In genomic region chr22:33381531-33382406, GRCh38 we compare ENCODE assay signal across 23 cellular contexts.
DNase-seq lines count a peak whose midpoint lies in the region; ATAC-seq, FAIRE-seq and TF ChIP-seq lines count a peak whose summit lies in the region.
"Had no signal": no experiment of that assay in that cellular context is flagged by ENCODE, and none has a peak within 500 bp of the region (broad histone marks: within the 10 kb centered on the region; RNA-seq: fewer than 3 reads in every experiment).

No MANE protein-coding gene starts in this region.

- H2AK9ac ChIP-seq in IMR-90 (replicated peaks; ENCODE audit: low read depth, low read length, poor library complexity) = no peak overlapping the region

- in situ Hi-C loops in IMR-90 (cut with MboI; ENCODE audit: low sequenced_read_pairs) = no loop called here

- ATAC-seq in IMR-90 (ENCODE audit: low read depth) = no peak
- ATAC-seq in HG02973 (IDR thresholded peaks at IDR 0.05; ENCODE audit: unreplicated experiment) = no peak
- ATAC-seq in HG03025 (IDR thresholded peaks at IDR 0.05; ENCODE audit: low FRiP score, unreplicated experiment) = no peak
- ATAC-seq: gastroesophageal sphincter, left colon, natural killer cell, WTC11 had no signal

- POLR2A ChIA-PET in IMR-90 (lab: Charles Lee; ENCODE audit: unreplicated experiment) = no interaction called here

- TF ChIP-seq CTCF in IMR-90 (conservative IDR thresholded peaks at IDR 0.05; ENCODE audit: low read depth, low read length) = no peak

- no peak overlapping the region for H2BK15ac ChIP-seq in IMR-90 (ENCODE audit: low read depth, low read length)

- H2BK120ac ChIP-seq in IMR-90 (ENCODE audit: low read depth, low read length) = no peak overlapping the region

- no peak for DNase-seq in IMR-90
- peak; percentile 11 to 14 for DNase-seq in cerebellar nuclear complex (lab: John Stamatoyannopoulos, UW)
- peak; percentile 30 for DNase-seq in middle frontal gyrus (ENCODE audit: extremely low spot score, low spot score)
- DNase-seq in frontal cortex (ENCODE audit: low spot score in 2 of 2) = no peak
- DNase-seq in NCI-H2029 (lab: John Stamatoyannopoulos, UW) = no peak
- DNase-seq: activated CD4-positive, alpha-beta T cell treated with anti-CD3 and anti-CD28 coated beads, Interleukin-2, amount 50 U/mL, for 1 hour; activated naive CD4-positive, alpha-beta T cell treated with anti-CD3 and anti-CD28 coated beads for 36 hours; adrenal gland; dermis blood vessel endothelial cell; GOT3; left colon; natural killer cell; NCI-H1092 treated with DMSO at 0.1 percent for 48 hours; NCI-H187 treated with DMSO at 0.1 percent for 48 hours; NCI-H526 treated with DMSO at 0.1 percent for 48 hours; SIG-M5; substantia nigra had no signal

- H4K20me1 ChIP-seq in IMR-90 (ENCODE audit: insufficient read depth, low read length) = peaks cover 4% of the 10 kb centered on the region; the same call in 1 of the 2 replicates

- H3K23ac ChIP-seq in IMR-90 (ENCODE audit: low read depth, low read length) = no peak overlapping the region

- H3K4me3 ChIP-seq in IMR-90 (ENCODE audit: insufficient read depth, low read depth, low read length) = no peak overlapping the region
- H3K4me3 ChIP-seq: adrenal gland, gastroesophageal sphincter had no signal

- H4K91ac ChIP-seq in IMR-90 (ENCODE audit: insufficient read depth, low read depth, low read length) = no peak overlapping the region

- no peak overlapping the region for H2BK5ac ChIP-seq in IMR-90 (ENCODE audit: low read depth, low read length, poor library complexity, severe bottlenecking)

- H3K27ac ChIP-seq in IMR-90 (ENCODE audit: insufficient read depth, low read length) = no peak overlapping the region
- H3K27ac ChIP-seq: adrenal gland, gastroesophageal sphincter had no signal

- no TSS peak for BruUV-seq in IMR-90 (replicated peaks; lab: Mats Ljungman, UMichigan)

- no peak overlapping the region for H3K4ac ChIP-seq in IMR-90 (ENCODE audit: low read depth, low read length)

- H3K9me3 ChIP-seq in IMR-90 (ENCODE audit: control insufficient read depth, insufficient read depth, low read length) = no peaks in the 10 kb centered on the region
- H3K9me3 ChIP-seq: adrenal gland had no signal

- H4K8ac ChIP-seq in IMR-90 (ENCODE audit: low read depth in 2 of 2, low read length in 2 of 2) = no peak overlapping the region

- no peak overlapping the region for H2BK20ac ChIP-seq in IMR-90 (ENCODE audit: low read depth, low read length)

- no peak overlapping the region for H3K4me2 ChIP-seq in IMR-90 (ENCODE audit: low read depth, low read length)

- no CpG with 5 or more reads among the region's 10 CpGs for WGBS in IMR-90 (ENCODE audit: extremely low coverage in 2 of 2, insufficient read length in 1 of 2), 2 experiments

- H3K14ac ChIP-seq in IMR-90 (replicated peaks; ENCODE audit: low read depth, low read length) = no peak overlapping the region

- no peaks in the 10 kb centered on the region; the same call in 1 of the 2 replicates for H3K9me1 ChIP-seq in IMR-90 (ENCODE audit: insufficient read depth, low read length)

- no peak overlapping the region for H4K5ac ChIP-seq in IMR-90 (ENCODE audit: low read depth, low read length)

- no peak for TF ChIP-seq POLR2A in IMR-90 (IDR thresholded peaks at IDR 0.05; ENCODE audit: low read depth, low read length)

- peak overlapping the region; percentile 34 for H2AFZ ChIP-seq in IMR-90 (replicated peaks; ENCODE audit: low read length, poor library complexity)

- no peak overlapping the region for H3K18ac ChIP-seq in IMR-90 (ENCODE audit: low read depth, low read length)

- H3K36me3 ChIP-seq in IMR-90 (ENCODE audit: control insufficient read depth, insufficient read depth, low read length) = 0 out of 2 replicates have a peak, but pooled peaks cover 5% of the 10 kb centered on the region
- H3K36me3 ChIP-seq: adrenal gland had no signal

- no peaks in the 10 kb centered on the region for H3K4me1 ChIP-seq in IMR-90 (ENCODE audit: control insufficient read depth, insufficient read depth, low read length)
- H3K4me1 ChIP-seq: adrenal gland, gastroesophageal sphincter had no signal

- no peak overlapping the region for H3K56ac ChIP-seq in IMR-90 (ENCODE audit: extremely low read depth, insufficient read depth, low read length)

- no peaks in the 10 kb centered on the region for H3K79me1 ChIP-seq in IMR-90 (ENCODE audit: low read depth in 1 of 2, low read length in 2 of 2)

- intact Hi-C loops in IMR-90 (cut with micrococcal nuclease) = no loop called here

- H2AK5ac ChIP-seq in IMR-90 (ENCODE audit: low read depth, low read length) = no peak overlapping the region

- FAIRE-seq in frontal cortex (lab: Jason Lieb, UNC) = no peak
- FAIRE-seq: bronchial epithelial cell, endometrium had no signal

- CTCF ChIA-PET in IMR-90 (lab: Yijun Ruan, JAX) = no interaction called here

- no peak overlapping the region for H3K9ac ChIP-seq in IMR-90 (ENCODE audit: low read depth, low read length)

- TF ChIP-seq RAD21 in IMR-90 (IDR thresholded peaks at IDR 0.05; ENCODE audit: low read length) = no peak

- dilution Hi-C loops in IMR-90 (cut with HindIII; ENCODE audit: low sequenced_read_pairs, unreplicated experiment) = no loop called here

- H3K27me3 ChIP-seq in IMR-90 (ENCODE audit: control insufficient read depth, insufficient read depth, low read length) = no peaks in the 10 kb centered on the region
- H3K27me3 ChIP-seq: adrenal gland, gastroesophageal sphincter had no signal

TF ChIP-seq in IMR-90, 13 proteins besides CTCF, POLR2A, EP300 and RAD21:
- TF ChIP-seq USF2 (IDR thresholded peaks at IDR 0.05; ENCODE audit: low read depth, low read length) = no peak
- TF ChIP-seq RCOR1 (IDR thresholded peaks at IDR 0.05; ENCODE audit: insufficient replicate concordance, low read length) = no peak
- no peak for TF ChIP-seq MXI1 (IDR thresholded peaks at IDR 0.05; ENCODE audit: borderline replicate concordance, low read depth, low read length)
- no peak for TF ChIP-seq ELK1 (IDR thresholded peaks at IDR 0.05; ENCODE audit: borderline replicate concordance, low read depth, low read length)
- no peak for TF ChIP-seq BHLHE40 (IDR thresholded peaks at IDR 0.05; ENCODE audit: low read depth, low read length)
- TF ChIP-seq SMC3 (IDR thresholded peaks at IDR 0.05; ENCODE audit: low read depth, low read length) = no peak
- no peak for TF ChIP-seq FOS (IDR thresholded peaks at IDR 0.05; ENCODE audit: low read depth, low read length)
- no peak for TF ChIP-seq NFE2L2 (IDR thresholded peaks at IDR 0.05; ENCODE audit: low read depth, low read length)
- TF ChIP-seq CEBPB (IDR thresholded peaks at IDR 0.05; ENCODE audit: low read depth, low read length) = no peak
- TF ChIP-seq RFX5 (IDR thresholded peaks at IDR 0.05; ENCODE audit: low read depth, low read length) = no peak
- no peak for TF ChIP-seq MAFK (IDR thresholded peaks at IDR 0.05; ENCODE audit: low read depth, low read length)
- no peak for TF ChIP-seq MAZ (IDR thresholded peaks at IDR 0.05; ENCODE audit: borderline replicate concordance, low read depth, low read length)

Comparison
In these comparisons a context has a peak if more than half of its experiments do, and no peak if none do; other contexts are left out.
1. DNase-seq: peak in cerebellar nuclear complex (2 of 2) and middle frontal gyrus (single experiment); none in IMR-90 (single experiment), frontal cortex (0 of 2) and NCI-H2029 (single experiment).